ENCODE assay signal across 21 cellular contexts in genomic region chr12:57234233-57234570, GRCh38. TPM values are rescaled to one million over a fixed set of nuclear protein-coding genes. Genes with fewer than 3 reads are reported as not detected.
A peak's percentile ranks its signal among the peaks of the same experiment; 100 is the strongest.
DNase-seq lines count a peak whose midpoint lies in the region; ATAC-seq, FAIRE-seq and TF ChIP-seq lines count a peak whose summit lies in the region.
"Had no signal": no experiment of that assay in that cellular context is flagged by ENCODE, and none has a peak within 500 bp of the region (broad histone marks: within the 10 kb centered on the region; RNA-seq: fewer than 3 reads in every experiment).

No MANE protein-coding gene starts in this region.

- H3K27me3 Mint-ChIP-seq in Calu3 (ENCODE audit: unreplicated experiment) = peaks cover 17% of the 10 kb centered on the region
- peaks cover 19% of the 10 kb centered on the region for H3K27me3 Mint-ChIP-seq in activated CD4-positive, alpha-beta memory T cell treated with anti-CD3 and anti-CD28 coated beads, Interleukin-2, amount 10 ng/mL, durations not matched to agents 7 days and 5 days

- H3K4me1 Mint-ChIP-seq in Calu3 (ENCODE audit: low read depth, unreplicated experiment) = peaks cover 22% of the 10 kb centered on the region
- peaks cover 75% of the 10 kb centered on the region for H3K4me1 Mint-ChIP-seq in activated CD4-positive, alpha-beta memory T cell treated with anti-CD3 and anti-CD28 coated beads, Interleukin-2, amount 10 ng/mL, durations not matched to agents 7 days and 5 days

- intact Hi-C loops in Calu3 (cut with micrococcal nuclease; ENCODE audit: unreplicated experiment) = no loop called here
- intact Hi-C loops in right lobe of liver (cut with DNase I) = no loop called here

- TF ChIP-seq CTCF in 22Rv1 (IDR thresholded peaks at IDR 0.05) (no peak), Calu3 (IDR thresholded peaks at IDR 0.05; ENCODE audit: unreplicated experiment) (no peak), right lobe of liver (IDR thresholded peaks at IDR 0.05) (no peak), D721Med (IDR thresholded peaks at IDR 0.05; ENCODE audit: insufficient read depth, missing control alignments) (no peak)

- WGBS in right lobe of liver (ENCODE audit: insufficient coverage, low coverage, low lambda C conversion rate, missing lambda C conversion rate) = 59% methylated on average over 3 of the region's 3 CpGs

- POLR2A ChIA-PET in activated CD4-positive, alpha-beta memory T cell treated with anti-CD3 and anti-CD28 coated beads, Interleukin-2, amount 10 ng/mL, durations not matched to agents 7 days and 5 days (lab: Charles Lee) = no interaction called here

- peak overlapping the region; percentile 100 for H3K27ac ChIP-seq in 22Rv1
- peak overlapping the region in 2 of 3 donors; percentile 33 to 77 for H3K27ac ChIP-seq in right lobe of liver
- H3K27ac ChIP-seq: parathyroid adenoma had no signal

- no peaks in the 10 kb centered on the region for H3K27me3 ChIP-seq in right lobe of liver

- TF ChIP-seq POLR2A in right lobe of liver (IDR thresholded peaks at IDR 0.05) = no peak

- H3K9me3 Mint-ChIP-seq in Calu3 (ENCODE audit: low read depth, unreplicated experiment) = no peaks in the 10 kb centered on the region
- no peaks in the 10 kb centered on the region for H3K9me3 Mint-ChIP-seq in activated CD4-positive, alpha-beta memory T cell treated with anti-CD3 and anti-CD28 coated beads, Interleukin-2, amount 10 ng/mL, durations not matched to agents 7 days and 5 days
- H3K9me3 Mint-ChIP-seq: activated T-helper 1 cell treated with anti-CD3 and anti-CD28 coated beads, Interleukin-12 subunit alpha, Interleukin-12 subunit beta, Interleukin-2, Interleukin-4 antibody, amounts not matched to agents 30 ng/mL and 10 ng/mL and 1 ng/mL, durations not matched to agents 14 hours and 24 hours and 36 hours; mesothelial cell of epicardium had no signal

- H3K9me3 ChIP-seq in right lobe of liver = no peaks in the 10 kb centered on the region
- H3K9me3 ChIP-seq: Peyer's patch had no signal

- peaks cover 90% of the 10 kb centered on the region for H3K36me3 Mint-ChIP-seq in Calu3 (ENCODE audit: insufficient read depth, unreplicated experiment)
- H3K36me3 Mint-ChIP-seq in activated CD4-positive, alpha-beta memory T cell treated with anti-CD3 and anti-CD28 coated beads, Interleukin-2, amount 10 ng/mL, durations not matched to agents 7 days and 5 days (ENCODE audit: low read depth) = peaks cover 71% of the 10 kb centered on the region

- CTCF ChIA-PET in Calu3 (lab: Charles Lee) = interaction anchor here (0.6 kb wide), 1 partner anchor 21 kb away, joined by 4 read pairs; no protein-coding TSS in a partner anchor
- CTCF ChIA-PET in activated CD4-positive, alpha-beta memory T cell treated with anti-CD3 and anti-CD28 coated beads, Interleukin-2, amount 10 ng/mL, durations not matched to agents 7 days and 5 days (lab: Charles Lee) = interaction anchor here (1.3 kb wide), 1 partner anchor 21 kb away, joined by 4 read pairs; no protein-coding TSS in a partner anchor

- no peak for FAIRE-seq in D721Med (lab: Jason Lieb, UNC)
- FAIRE-seq: GM12892 had no signal

- peaks cover 0 to 58% (median 18%) of the 10 kb centered on the region in 4 donors for H3K4me1 ChIP-seq in right lobe of liver

- H3K27ac Mint-ChIP-seq in Calu3 (ENCODE audit: unreplicated experiment) = peak overlapping the region; percentile 20
- peak overlapping the region; percentile 28 for H3K27ac Mint-ChIP-seq in activated CD4-positive, alpha-beta memory T cell treated with anti-CD3 and anti-CD28 coated beads, Interleukin-2, amount 10 ng/mL, durations not matched to agents 7 days and 5 days
- H3K27ac Mint-ChIP-seq: activated T-helper 1 cell treated with anti-CD3 and anti-CD28 coated beads, Interleukin-12 subunit alpha, Interleukin-12 subunit beta, Interleukin-2, Interleukin-4 antibody, amounts not matched to agents 30 ng/mL and 10 ng/mL and 1 ng/mL, durations not matched to agents 14 hours and 24 hours and 36 hours; mesothelial cell of epicardium had no signal

- H3K4me3 Mint-ChIP-seq in Calu3 (ENCODE audit: low read depth, unreplicated experiment) = no peak overlapping the region
- H3K4me3 Mint-ChIP-seq in activated CD4-positive, alpha-beta memory T cell treated with anti-CD3 and anti-CD28 coated beads, Interleukin-2, amount 10 ng/mL, durations not matched to agents 7 days and 5 days = no peak overlapping the region
- H3K4me3 Mint-ChIP-seq: activated T-helper 1 cell treated with anti-CD3 and anti-CD28 coated beads, Interleukin-12 subunit alpha, Interleukin-12 subunit beta, Interleukin-2, Interleukin-4 antibody, amounts not matched to agents 30 ng/mL and 10 ng/mL and 1 ng/mL, durations not matched to agents 14 hours and 24 hours and 36 hours; mesothelial cell of epicardium had no signal

- no peak for ATAC-seq in right lobe of liver

- BruUV-seq in Calu3 (replicated peaks; lab: Mats Ljungman, UMichigan) = no TSS peak

- peaks cover 0 to 31% (median 15%) of the 10 kb centered on the region in 4 donors for H3K36me3 ChIP-seq in right lobe of liver

- no peak for DNase-seq in Calu3
- DNase-seq in activated CD4-positive, alpha-beta memory T cell treated with anti-CD3 and anti-CD28 coated beads, Interleukin-2, amount 10 ng/mL, durations not matched to agents 7 days and 5 days = no peak
- no peak for DNase-seq in right lobe of liver
- DNase-seq in mesenteric fat pad (ENCODE audit: low spot score) = no peak
- DNase-seq in NCI-H1417 (lab: John Stamatoyannopoulos, UW) = no peak
- no peak for DNase-seq in D721Med (ENCODE audit: insufficient read length, low spot score)
- no peak for DNase-seq in HPDE6-E6E7 (ENCODE audit: extremely low spot score)
- DNase-seq: activated CD4-positive, alpha-beta T cell treated with anti-CD3 and anti-CD28 coated beads for 48 hours; AML-193; EL; KBM-7; NCI-H146; NCI-H446 treated with DMSO at 0.1 percent for 48 hours; stimulated activated CD4-positive, alpha-beta T cell treated with anti-CD3 and anti-CD28 coated beads, Interleukin-15, amount 100 ng/mL, for 24 hours; T-helper 2 cell had no signal

- H3K4me3 ChIP-seq in right lobe of liver = no peak overlapping the region
- H3K4me3 ChIP-seq: Peyer's patch had no signal

RNA-seq across cellular contexts. Expression of gene SHMT2, which starts 4.7 kb away (rescaled TPM):
- total RNA-seq in Calu3 (2022) (203 and 243 TPM in 2 replicates), right lobe of liver (100 to 1,000 TPM; 157 to 228 (median 194) TPM), mesenteric fat pad (62.3 TPM)
- total RNA-seq in activated CD4-positive, alpha-beta memory T cell treated with anti-CD3 and anti-CD28 coated beads, Interleukin-2, amount 10 ng/mL, durations not matched to agents 7 days and 5 days = 100 to 1,000 TPM; 224 to 244 TPM

RNA-seq across cellular contexts. Expression of gene STAC3, which starts 16.8 kb away (rescaled TPM):
- total RNA-seq in Calu3 (2022) (5.0 and 7.0 TPM in 2 replicates), right lobe of liver (1 to 10 TPM in 5 of 6 experiments, under 1 TPM in 1; 0.98 to 4.5 (median 1.8) TPM), mesenteric fat pad (3.9 TPM)
- 1 to 10 TPM; 4.1 to 4.5 TPM for total RNA-seq in activated CD4-positive, alpha-beta memory T cell treated with anti-CD3 and anti-CD28 coated beads, Interleukin-2, amount 10 ng/mL, durations not matched to agents 7 days and 5 days

RNA-seq across cellular contexts. Expression of gene NXPH4, which starts 17.6 kb away (rescaled TPM):
- 2.0 and 4.1 TPM in 2 replicates for total RNA-seq in Calu3 (2022)
- 1 to 10 TPM in 1 of 2 experiments, under 1 TPM in 1; 0.81 to 1.1 TPM for total RNA-seq in activated CD4-positive, alpha-beta memory T cell treated with anti-CD3 and anti-CD28 coated beads, Interleukin-2, amount 10 ng/mL, durations not matched to agents 7 days and 5 days
- total RNA-seq in right lobe of liver = 1 to 10 TPM in 2 of 6 experiments, under 1 TPM in 1, not detected in 3; 0.87 to 1.5 (median 1.2) TPM
- total RNA-seq in mesenteric fat pad = 1.4 TPM
- total RNA-seq: Peyer's patch had no signal
